Comparison of ENCODE assay signal across 8 cellular contexts in the genomic region with DNA sequence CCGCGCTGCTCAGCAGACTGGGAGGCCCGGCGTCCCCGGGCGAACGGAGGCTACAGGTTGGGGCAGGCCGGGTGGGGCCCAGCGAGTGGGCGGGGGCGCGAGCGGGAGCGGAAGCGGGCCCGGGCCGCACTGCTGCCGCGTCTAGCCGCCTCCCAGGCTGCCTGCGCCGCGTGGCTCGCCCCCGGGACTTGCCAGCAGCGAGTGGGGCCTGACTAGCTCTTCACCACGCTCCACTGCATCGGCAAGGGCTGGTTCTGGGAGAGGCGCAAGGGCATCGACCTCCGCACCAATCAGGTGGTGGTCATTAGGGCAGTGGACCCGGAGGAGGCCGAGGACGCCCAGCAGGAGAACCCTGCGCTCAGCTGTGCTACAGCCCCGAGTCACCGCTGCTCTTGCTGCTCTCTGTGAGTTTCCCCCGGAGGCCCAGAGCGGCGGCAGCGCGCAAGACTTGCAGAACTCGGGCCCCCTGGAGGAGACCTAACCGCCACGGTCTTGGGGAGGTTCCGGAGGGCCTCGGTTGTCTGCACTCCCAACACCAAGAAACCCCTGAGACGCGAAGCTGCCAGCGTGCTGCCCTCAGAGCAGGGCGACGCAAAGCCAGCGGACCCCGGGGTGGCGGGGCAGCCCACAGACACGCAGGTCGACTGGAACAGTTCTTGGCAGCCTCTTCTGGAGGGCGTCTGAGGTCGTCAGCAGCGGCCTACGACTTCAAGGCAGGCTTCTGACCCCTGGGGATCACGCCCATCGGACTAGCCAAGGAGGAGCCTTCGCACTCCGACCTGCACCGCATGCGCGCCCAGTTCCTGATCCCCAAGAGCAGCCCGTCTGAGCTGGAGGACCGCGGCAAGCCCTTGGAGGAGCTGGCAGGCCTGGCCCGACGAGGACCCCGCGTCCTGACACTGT. TPM values are rescaled to one million over a fixed set of nuclear protein-coding genes. Genes with fewer than 3 reads are reported as not detected.
A peak's percentile ranks its signal among the peaks of the same experiment; 100 is the strongest.
DNase-seq lines count a peak whose midpoint lies in the region; ATAC-seq and TF ChIP-seq lines count a peak whose summit lies in the region.

No MANE protein-coding gene starts in this region.

- no peaks in the 10 kb centered on the region for H3K36me3 Mint-ChIP-seq in GM23338 (ENCODE audit: low read depth)

- H2AFZ ChIP-seq in GM23338, result peak overlapping the region; percentile 99

- no peaks in the 10 kb centered on the region for H4K20me1 ChIP-seq in GM23338 (replicated peaks; ENCODE audit: insufficient read depth)

- no peaks in the 10 kb centered on the region; the same call in 1 of the 2 replicates for H3K9me2 ChIP-seq in GM23338 (ENCODE audit: insufficient read depth)

- H3K36me3 ChIP-seq in GM23338 (ENCODE audit: insufficient read depth), result no peaks in the 10 kb centered on the region
- H3K36me3 ChIP-seq in right atrium auricular region, result no peaks in the 10 kb centered on the region

- no peaks in the 10 kb centered on the region for H3K9me3 Mint-ChIP-seq in GM23338

- H3K4me3 ChIP-seq in GM23338, result peak overlapping the region; percentile 65
- peak overlapping the region; percentile 18 to 48 for H3K4me3 ChIP-seq in right atrium auricular region

- H3K4me1 Mint-ChIP-seq in GM23338, result no peaks in the 10 kb centered on the region

- peak overlapping the region; percentile 86 for H3K4me2 ChIP-seq in GM23338

- DNase-seq in GM23338 (ENCODE audit: low spot score), result peak; percentile 72
- peak; percentile 40 for DNase-seq in activated effector memory CD4-positive, alpha-beta T cell treated with Interleukin-2 at 50 U/mL for 16 hours
- no peak for DNase-seq in right atrium auricular region (ENCODE audit: low spot score)
- peak; percentile 3 to 23 for DNase-seq in stimulated activated CD4-positive, alpha-beta T cell treated with anti-CD3 and anti-CD28 coated beads, Interleukin-1b, Interleukin-23, amount 100 ng/mL, for 1 hour (ENCODE audit: low read depth in 2 of 2)
- DNase-seq in NCI-H1930 (lab: John Stamatoyannopoulos, UW), result no peak

- H3K27ac Mint-ChIP-seq in GM23338, result no peak overlapping the region

- no peak overlapping the region for H3K27ac ChIP-seq in GM23338 (ENCODE audit: low read depth)
- peak overlapping the region in 1 of 2 donors; percentile 14 for H3K27ac ChIP-seq in right atrium auricular region

- H3K27me3 ChIP-seq in GM23338 (ENCODE audit: insufficient read depth) (peaks cover 50% of the 10 kb centered on the region), right atrium auricular region (no peaks in the 10 kb centered on the region)

- peaks cover 5% of the 10 kb centered on the region for H3K4me1 ChIP-seq in GM23338 (ENCODE audit: insufficient read depth)
- H3K4me1 ChIP-seq in right atrium auricular region, result peaks cover 0 to 20% of the 10 kb centered on the region in 2 donors

- H3K79me2 ChIP-seq in GM23338 (replicated peaks; ENCODE audit: insufficient read depth), result no peaks in the 10 kb centered on the region

- H3K27me3 Mint-ChIP-seq in GM23338 (ENCODE audit: insufficient read depth, low read depth, poor library complexity), result peaks cover 6% of the 10 kb centered on the region

- H3K9me3 ChIP-seq in right atrium auricular region, result no peaks in the 10 kb centered on the region

- TF ChIP-seq CTCF in GM23338 (conservative IDR thresholded peaks at IDR 0.05; ENCODE audit: low read depth in 2 of 2) (no peak), right atrium auricular region (IDR thresholded peaks at IDR 0.05) (no peak)

- ATAC-seq in GM23338 (peak; percentile 71), HG03457 (IDR thresholded peaks at IDR 0.05; ENCODE audit: unreplicated experiment) (no peak), HG03108 (IDR thresholded peaks at IDR 0.05; ENCODE audit: unreplicated experiment) (no peak), HG03521 (IDR thresholded peaks at IDR 0.05; ENCODE audit: unreplicated experiment) (no peak)

- 0 out of 2 replicates have a peak, but pooled peaks cover 3% of the 10 kb centered on the region for H3F3A ChIP-seq in GM23338 (replicated peaks; ENCODE audit: low read depth)

- peak overlapping the region; percentile 58; the same call in 2 of the 3 replicates for H3K4me3 Mint-ChIP-seq in GM23338

TF ChIP-seq in GM23338, 12 proteins besides CTCF, POLR2A, EP300 and RAD21:
- TF ChIP-seq EZH2 (IDR thresholded peaks at IDR 0.05; ENCODE audit: low read depth, unreplicated experiment) (peak; percentile 52), CREB1 (CRISPR knock-in tag; IDR thresholded peaks at IDR 0.05; ENCODE audit: low read depth) (no peak), ZNF462 (CRISPR knock-in tag; IDR thresholded peaks at IDR 0.05) (no peak)

RNA-seq across cellular contexts. Expression of gene PTPN2, which starts 27.2 kb away (rescaled TPM):
- 49.9 and 57.5 TPM in 2 replicates for total RNA-seq in GM23338 (2014; rRNA removed; shearing (Covaris generic))
- polyA plus RNA-seq in GM23338 (2016; fragmentation: Nextera tagmentation; extraction: Ambion mirVana), result 52.4 and 65.5 TPM in 2 replicates
- 10 to 100 TPM; 13.2 to 14.3 TPM for total RNA-seq in right atrium auricular region

RNA-seq across cellular contexts. Expression of gene SEH1L, which starts 36.5 kb away (rescaled TPM):
- 72.0 and 95.0 TPM in 2 replicates for total RNA-seq in GM23338 (2014; rRNA removed; shearing (Covaris generic))
- 40.9 and 46.9 TPM in 2 replicates for polyA plus RNA-seq in GM23338 (2016; fragmentation: Nextera tagmentation; extraction: Ambion mirVana)
- total RNA-seq in right atrium auricular region, result 10 to 100 TPM in 1 of 2 donors, 1 to 10 TPM in 1; 7.7 to 17.7 TPM

Comparison
In these comparisons a context has a peak if more than half of its experiments do, and no peak if none do; other contexts are left out.
1. DNase-seq: peak in GM23338 (single experiment), activated effector memory CD4-positive, alpha-beta T cell treated with Interleukin-2 at 50 U/mL for 16 hours (single experiment) and stimulated activated CD4-positive, alpha-beta T cell treated with anti-CD3 and anti-CD28 coated beads, Interleukin-1b, Interleukin-23, amount 100 ng/mL, for 1 hour (2 of 2); none in right atrium auricular region (single experiment) and NCI-H1930 (0 of 2).